Comparison of ENCODE assay signal across 9 cellular contexts in the genomic region with DNA sequence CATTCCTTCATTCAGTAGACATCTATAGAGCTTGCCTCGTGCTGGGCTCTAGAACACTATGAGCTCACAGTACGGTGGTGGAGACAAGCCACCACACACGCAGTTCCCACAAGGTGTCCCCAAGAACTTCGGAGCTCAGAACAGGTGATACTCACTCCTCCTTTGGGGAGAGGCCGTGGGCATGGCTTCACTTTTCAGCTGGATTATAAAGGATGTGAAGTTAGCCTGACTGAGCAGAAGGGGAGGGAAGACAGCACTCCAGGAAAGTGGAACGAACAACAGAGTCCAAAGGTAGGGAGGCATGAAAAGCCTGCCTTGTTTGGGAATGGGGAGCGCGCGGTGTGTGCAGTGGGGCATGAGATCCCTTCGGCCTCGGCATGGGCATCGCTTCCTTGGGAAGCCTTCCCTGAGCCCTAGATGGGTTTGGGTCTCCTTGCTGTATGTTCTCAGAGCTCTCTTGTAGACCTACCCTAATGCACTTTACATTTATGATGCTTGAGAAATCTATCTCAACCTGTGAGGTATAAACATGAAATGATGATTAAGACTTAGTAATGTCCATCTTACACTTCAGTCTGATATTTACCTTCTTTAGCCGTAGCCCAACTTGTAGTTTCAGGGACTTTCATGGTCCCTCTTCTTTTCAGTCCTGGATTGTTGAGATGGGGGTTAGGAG. TPM values are rescaled to one million over a fixed set of nuclear protein-coding genes. Genes with fewer than 3 reads are reported as not detected.
A peak's percentile ranks its signal among the peaks of the same experiment; 100 is the strongest.
DNase-seq lines count a peak whose midpoint lies in the region; ATAC-seq, FAIRE-seq and TF ChIP-seq lines count a peak whose summit lies in the region.
"Had no signal": no experiment of that assay in that cellular context is flagged by ENCODE, and none has a peak within 500 bp of the region (broad histone marks: within the 10 kb centered on the region; RNA-seq: fewer than 3 reads in every experiment).

No MANE protein-coding gene starts in this region.

- 22 to 24% (median 23%) methylated on average over 13 of the region's 13 CpGs for WGBS in psoas muscle, 3 donors

- H3K4me3 Mint-ChIP-seq in CD14-positive monocyte (peak overlapping the region; percentile 94 to 98), glutamatergic neuron (ENCODE audit: unreplicated experiment) (peak overlapping the region; percentile 95)

- TF ChIP-seq CTCF in CD14-positive monocyte (IDR thresholded peaks at IDR 0.05) (no peak), WI38 (IDR thresholded peaks at IDR 0.05; ENCODE audit: low read depth, low read length) (no peak), glutamatergic neuron (IDR thresholded peaks at IDR 0.05; ENCODE audit: partially characterized antibody, unreplicated experiment) (no peak), psoas muscle (IDR thresholded peaks at IDR 0.05) (no peak)

- DNase-seq in CD14-positive monocyte (ENCODE audit: low spot score) = no peak
- no peak for DNase-seq in glutamatergic neuron
- no peak for DNase-seq in psoas muscle
- DNase-seq in HTR-8/SVneo (ENCODE audit: insufficient read length, low spot score) = no peak
- no peak for DNase-seq in GM19238 (ENCODE audit: insufficient read length, low spot score)

- H3K9me3 Mint-ChIP-seq in CD14-positive monocyte (no peaks in the 10 kb centered on the region), glutamatergic neuron (ENCODE audit: unreplicated experiment) (peaks cover 23% of the 10 kb centered on the region)

- H3K27me3 Mint-ChIP-seq in CD14-positive monocyte (ENCODE audit: low read depth in 3 of 3) (no peaks in the 10 kb centered on the region), glutamatergic neuron (ENCODE audit: unreplicated experiment) (peaks cover 15% of the 10 kb centered on the region)

- H3K36me3 ChIP-seq in psoas muscle (ENCODE audit: insufficient read depth in 1 of 2, low read depth in 1 of 2) = no peaks in the 10 kb centered on the region

- H3K36me3 Mint-ChIP-seq in CD14-positive monocyte (peaks cover 0 to 7% of the 10 kb centered on the region in 2 donors), glutamatergic neuron (ENCODE audit: unreplicated experiment) (no peaks in the 10 kb centered on the region)

- H3K4me3 ChIP-seq in WI38 (ENCODE audit: low read depth, low read length) = peak overlapping the region; percentile 49
- H3K4me3 ChIP-seq in psoas muscle = peak overlapping the region; percentile 93

- no peaks in the 10 kb centered on the region for H3K27me3 ChIP-seq in psoas muscle (ENCODE audit: insufficient read depth in 3 of 3, low read length in 2 of 3)

- H3K4me1 ChIP-seq in psoas muscle = peaks cover 24% of the 10 kb centered on the region

- ATAC-seq in GM18909 (IDR thresholded peaks at IDR 0.05; ENCODE audit: poor library complexity, unreplicated experiment) (peak; percentile 21), HG03139 (IDR thresholded peaks at IDR 0.05; ENCODE audit: unreplicated experiment) (peak; percentile 7), psoas muscle (peak; percentile 32 to 38 (median 35))

- H3K27ac Mint-ChIP-seq in CD14-positive monocyte (peak overlapping the region; percentile 91 to 96 (median 93)), glutamatergic neuron (ENCODE audit: unreplicated experiment) (peak overlapping the region; percentile 99)

- H3K4me1 Mint-ChIP-seq in CD14-positive monocyte (peaks cover 41% of the 10 kb centered on the region), glutamatergic neuron (ENCODE audit: low read depth, unreplicated experiment) (peaks cover 14% of the 10 kb centered on the region)

- H3K27ac ChIP-seq in psoas muscle = peak overlapping the region; percentile 93

- intact Hi-C loops in CD14-positive monocyte (cut with micrococcal nuclease) = loop anchor here in 1 of 2 donors (10.0 kb wide), 1 partner anchor 464 kb away; the partner anchor contains the start of gene BTRC
- intact Hi-C loops in psoas muscle (cut with DNase I) = loop anchor here (5.0 kb wide), 2 partner anchors 333 to 823 kb away; partner anchors contain the start of genes NOLC1 (in 1 of the 2) and TRIM8 (in 1 of the 2)

- H3K9me3 ChIP-seq in psoas muscle = no peaks in the 10 kb centered on the region

- FAIRE-seq in HTR-8/SVneo (lab: Jason Lieb, UNC) = no peak

RNA-seq across cellular contexts. Expression of gene OGA, which starts 0.9 kb away (rescaled TPM):
- polyA plus RNA-seq in CD14-positive monocyte (10 to 100 TPM in 1 of 2 donors, 1 to 10 TPM in 1; 6.9 to 15.3 TPM), psoas muscle (10 to 100 TPM; 12.0 to 58.3 (median 24.7) TPM)
- total RNA-seq in glutamatergic neuron (ENCODE audit: unreplicated experiment) (277 TPM), psoas muscle (10 to 100 TPM; 52.6 to 59.8 (median 57.3) TPM)

RNA-seq across cellular contexts. Expression of gene KCNIP2, which starts 24.5 kb away (rescaled TPM):
- polyA plus RNA-seq in CD14-positive monocyte = under 1 TPM in 1 of 2 donors, not detected in 1; 0.48 TPM
- 30.0 TPM for total RNA-seq in glutamatergic neuron (ENCODE audit: unreplicated experiment)
- 1 to 10 TPM in 3 of 4 donors, under 1 TPM in 1; 0.71 to 3.2 (median 1.8) TPM for total RNA-seq in psoas muscle
- 1 to 10 TPM in 2 of 3 donors, under 1 TPM in 1; 0.58 to 5.9 (median 1.1) TPM for polyA plus RNA-seq in psoas muscle

RNA-seq across cellular contexts. Expression of gene NPM3, which starts 35.9 kb away (rescaled TPM):
- 1 to 10 TPM; 1.2 to 3.8 TPM for polyA plus RNA-seq in CD14-positive monocyte
- total RNA-seq in glutamatergic neuron (ENCODE audit: unreplicated experiment) = 18.1 TPM
- 10 to 100 TPM; 12.3 to 18.5 (median 14.7) TPM for total RNA-seq in psoas muscle
- 10 to 100 TPM; 19.3 to 52.6 (median 24.3) TPM for polyA plus RNA-seq in psoas muscle

RNA-seq across cellular contexts. Expression of gene FGF8, which starts 43.2 kb away (rescaled TPM):
- polyA plus RNA-seq in CD14-positive monocyte (not detected), psoas muscle (not detected)
- total RNA-seq in glutamatergic neuron (ENCODE audit: unreplicated experiment) (1.1 TPM), psoas muscle (not detected)
- total RNA-seq: T-helper 1 cell treated with Interleukin-12 subunit alpha and Interleukin-12 subunit beta and Interleukin-4 antibody, amounts not matched to agents 30 ng/mL and 1 ng/mL, for 36 hours had no signal
